19 cellular contexts compared by ENCODE assay signal in the genomic region with DNA sequence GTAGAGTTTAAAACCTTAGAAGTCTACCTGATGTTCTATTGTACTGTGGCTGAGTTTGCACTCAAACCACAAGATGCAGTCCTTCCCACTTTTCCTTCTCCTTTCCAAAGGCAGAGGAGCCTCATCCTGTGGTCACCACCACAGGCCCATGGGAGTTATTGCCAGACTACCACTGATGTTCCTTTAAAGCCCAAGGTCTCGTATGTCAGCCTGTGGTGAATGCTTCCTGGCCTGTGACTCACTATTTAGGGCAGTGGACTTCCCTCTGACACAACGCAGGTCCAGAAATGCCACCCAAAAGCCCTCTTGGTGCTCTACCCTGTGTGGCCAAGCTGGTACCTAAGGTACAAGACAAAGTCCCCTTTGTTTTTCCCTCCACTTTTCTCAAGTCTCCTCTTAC. TPM values are rescaled to one million over a fixed set of nuclear protein-coding genes. Genes with fewer than 3 reads are reported as not detected.
A peak's percentile ranks its signal among the peaks of the same experiment; 100 is the strongest.
DNase-seq lines count a peak whose midpoint lies in the region; ATAC-seq and TF ChIP-seq lines count a peak whose summit lies in the region.
"Had no signal": no experiment of that assay in that cellular context is flagged by ENCODE, and none has a peak within 500 bp of the region (broad histone marks: within the 10 kb centered on the region; RNA-seq: fewer than 3 reads in every experiment).

No MANE protein-coding gene starts in this region.

- intact Hi-C loops in dorsolateral prefrontal cortex (cut with DNase I), result loop anchor here in 1 of 2 donors (10.0 kb wide), 1 partner anchor 85 kb away; no protein-coding TSS in a partner anchor

- no peak for ATAC-seq in HG03571 (IDR thresholded peaks at IDR 0.05; ENCODE audit: unreplicated experiment)
- ATAC-seq: foreskin keratinocyte had no signal

- in situ Hi-C loops in astrocyte of the spinal cord (cut with HindIII; ENCODE audit: low sequenced_read_pairs), result no loop called here

- TF ChIP-seq CTCF in astrocyte of the spinal cord (IDR thresholded peaks at IDR 0.05; ENCODE audit: low read depth, low read length) (no peak), dorsolateral prefrontal cortex (IDR thresholded peaks at IDR 0.05 in 54 of 56, conservative IDR thresholded peaks at IDR 0.05 in 2 of 56; ENCODE audit: low read depth in 1 of 56, partially characterized antibody in 56 of 56) (no peak)

- no peak overlapping the region for H3K27ac ChIP-seq in dorsolateral prefrontal cortex
- H3K27ac ChIP-seq: cardiac muscle cell, foreskin keratinocyte, VCaP had no signal

- no peak overlapping the region for H3K4me3 ChIP-seq in astrocyte of the spinal cord (ENCODE audit: low read depth, low read length)
- H3K4me3 ChIP-seq in dorsolateral prefrontal cortex, result no peak overlapping the region
- H3K4me3 ChIP-seq: cardiac muscle cell had no signal

- no peaks in the 10 kb centered on the region for H3K27me3 ChIP-seq in dorsolateral prefrontal cortex
- H3K27me3 ChIP-seq: cardiac muscle cell, foreskin keratinocyte had no signal

- peak; percentile 25 for DNase-seq in Daoy (ENCODE audit: low read depth)
- DNase-seq in M059J (ENCODE audit: low read depth), result peak; percentile 67
- peak; percentile 47 for DNase-seq in astrocyte of the spinal cord (ENCODE audit: low read depth, low spot score)
- DNase-seq in myocyte (ENCODE audit: low read depth), result peak; percentile 77
- no peak for DNase-seq in NCI-H1105 (lab: John Stamatoyannopoulos, UW)
- DNase-seq in dorsolateral prefrontal cortex, result no peak
- no peak for DNase-seq in germinal center (ENCODE audit: low spot score)
- DNase-seq: activated CD4-positive, alpha-beta T cell treated with anti-CD3 and anti-CD28 coated beads, Interleukin-2, amount 10 ng/mL, durations not matched to agents 7 days and 5 days; activated naive CD8-positive, alpha-beta T cell treated with anti-CD3 and anti-CD28 coated beads, Interleukin-2, amount 50 U/mL, for 24 hours; dermis blood vessel endothelial cell; foreskin keratinocyte; NCI-H1694 treated with DMSO at 0.1 percent for 48 hours; NCI-H82; SHP77; stimulated activated CD4-positive, alpha-beta T cell treated with anti-CD3 and anti-CD28 coated beads, Interleukin-2, amount 100 ng/mL, for 24 hours; stimulated activated naive CD4-positive, alpha-beta T cell had no signal

RNA-seq across cellular contexts. Expression of gene FMNL2, which starts 14.8 kb away (rescaled TPM):
- 26.9 and 29.0 TPM in 2 replicates for total RNA-seq in Daoy (2014; rRNA removed; shearing (Covaris generic))
- total RNA-seq in M059J (2014; rRNA removed; shearing (Covaris generic)), result 6.5 and 13.2 TPM in 2 replicates
- 6.9 and 7.0 TPM in 2 replicates for total RNA-seq in myocyte
- polyA plus RNA-seq in myocyte (2012), result 9.3 TPM
- 100 to 1,000 TPM; 118 to 440 (median 197) TPM for total RNA-seq in dorsolateral prefrontal cortex

Comparison
In these comparisons a context has a peak if more than half of its experiments do, and no peak if none do; other contexts are left out.
1. DNase-seq: peak in Daoy (single experiment), M059J (single experiment), astrocyte of the spinal cord (single experiment) and myocyte (single experiment); none in NCI-H1105 (single experiment), dorsolateral prefrontal cortex (0 of 10) and germinal center (single experiment).